12 cellular contexts compared by ENCODE assay signal in the genomic region with DNA sequence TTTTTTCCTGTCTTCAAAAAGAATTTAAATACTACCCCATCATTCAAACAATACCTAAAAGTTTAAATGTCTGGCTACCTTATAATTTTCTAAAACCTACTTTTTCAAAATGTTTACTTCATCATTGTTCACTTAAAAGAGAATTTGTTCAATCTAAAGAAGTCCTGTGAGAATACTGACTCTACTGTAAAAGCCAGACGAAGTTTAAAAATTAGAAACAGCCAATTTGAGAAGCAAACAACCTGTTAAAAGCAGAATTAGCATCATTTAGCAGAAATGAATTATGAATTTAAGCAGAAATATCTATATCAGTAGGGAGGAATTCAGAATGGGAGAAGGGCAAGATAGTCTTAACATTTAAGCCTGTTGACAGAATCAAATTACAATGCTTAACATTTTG. TPM values are rescaled to one million over a fixed set of nuclear protein-coding genes. Genes with fewer than 3 reads are reported as not detected.
DNase-seq lines count a peak whose midpoint lies in the region; ATAC-seq, FAIRE-seq and TF ChIP-seq lines count a peak whose summit lies in the region.
"Had no signal": no experiment of that assay in that cellular context is flagged by ENCODE, and none has a peak within 500 bp of the region (broad histone marks: within the 10 kb centered on the region; RNA-seq: fewer than 3 reads in every experiment).

No MANE protein-coding gene starts in this region.

- no peaks in the 10 kb centered on the region for H3K9me2 ChIP-seq in GM23338 (ENCODE audit: insufficient read depth)

- H3K27me3 ChIP-seq in BJ (ENCODE audit: control insufficient read depth, insufficient read depth, low read length) (no peaks in the 10 kb centered on the region), GM23338 (ENCODE audit: insufficient read depth) (no peaks in the 10 kb centered on the region), keratinocyte (ENCODE audit: control insufficient read depth, extremely low read depth, insufficient read depth, low read length) (no peaks in the 10 kb centered on the region), suprapubic skin (no peaks in the 10 kb centered on the region)
- H3K27me3 ChIP-seq: stomach had no signal

- no peak overlapping the region for H3K4me3 Mint-ChIP-seq in GM23338

- POLR2A ChIA-PET in BJ (lab: Charles Lee): no interaction called here

- no peak for DNase-seq in BJ (ENCODE audit: low read depth)
- no peak for DNase-seq in GM23338 (ENCODE audit: low spot score)
- DNase-seq in keratinocyte (ENCODE audit: low read depth, low spot score): no peak
- DNase-seq in stimulated activated CD4-positive, alpha-beta T cell treated with anti-CD3 and anti-CD28 coated beads, Interleukin-4, amount 100 ng/mL, for 1 hour: no peak
- no peak for DNase-seq in retina
- DNase-seq in effector CD4-positive, alpha-beta T cell: no peak
- no peak for DNase-seq in suprapubic skin (ENCODE audit: low spot score in 2 of 2)
- DNase-seq: occipital lobe; stimulated activated CD4-positive, alpha-beta T cell treated with anti-CD3 and anti-CD28 coated beads, Interleukin-2, amount 100 ng/mL, for 24 hours; stomach had no signal

- FAIRE-seq in keratinocyte (lab: Jason Lieb, UNC): no peak
- FAIRE-seq: GM18507 had no signal

- peaks cover 27% of the 10 kb centered on the region for H4K20me1 ChIP-seq in GM23338 (replicated peaks; ENCODE audit: insufficient read depth)
- no peaks in the 10 kb centered on the region for H4K20me1 ChIP-seq in keratinocyte (ENCODE audit: control insufficient read depth, extremely low read depth, insufficient read depth, low read length)

- H3K4me2 ChIP-seq in GM23338: peak overlapping the region; percentile 84
- peak overlapping the region; percentile 76 for H3K4me2 ChIP-seq in keratinocyte (ENCODE audit: control insufficient read depth, extremely low read depth, insufficient read depth, low read depth, low read length)

- H3K4me3 ChIP-seq in BJ (ENCODE audit: low read depth, low read length) (peak overlapping the region; percentile 60; the same call in 1 of the 2 replicates), GM23338 (peak overlapping the region; percentile 77), keratinocyte (ENCODE audit: control insufficient read depth in 2 of 3, extremely low read depth in 1 of 3, insufficient read depth in 2 of 3, low read depth in 1 of 3, low read length in 3 of 3) (peak overlapping the region; percentile 50 to 93 (median 62)), suprapubic skin (no peak overlapping the region)

- no peaks in the 10 kb centered on the region for H3K36me3 ChIP-seq in BJ (ENCODE audit: control insufficient read depth, insufficient read depth, low read length)
- H3K36me3 ChIP-seq in GM23338 (ENCODE audit: insufficient read depth): no peaks in the 10 kb centered on the region
- no peaks in the 10 kb centered on the region for H3K36me3 ChIP-seq in keratinocyte (ENCODE audit: control insufficient read depth in 2 of 2, extremely low read depth in 1 of 2, insufficient read depth in 2 of 2, low read length in 2 of 2)
- H3K36me3 ChIP-seq in suprapubic skin: no peaks in the 10 kb centered on the region
- H3K36me3 ChIP-seq: stomach had no signal

- peaks cover 29% of the 10 kb centered on the region for H3K4me1 ChIP-seq in GM23338 (ENCODE audit: insufficient read depth)
- peaks cover 51% of the 10 kb centered on the region for H3K4me1 ChIP-seq in keratinocyte (ENCODE audit: control insufficient read depth, extremely low read depth, insufficient read depth, low read length)
- peaks cover 24% of the 10 kb centered on the region for H3K4me1 ChIP-seq in suprapubic skin

- TF ChIP-seq EP300 in suprapubic skin (IDR thresholded peaks at IDR 0.05): no peak

- CTCF ChIA-PET in BJ (lab: Yijun Ruan, JAX): no interaction called here

- H3F3A ChIP-seq in GM23338 (replicated peaks; ENCODE audit: low read depth): no peaks in the 10 kb centered on the region

- peaks cover 7% of the 10 kb centered on the region for H3K27me3 Mint-ChIP-seq in GM23338 (ENCODE audit: insufficient read depth, low read depth, poor library complexity)

- no peak overlapping the region for H2AFZ ChIP-seq in GM23338
- H2AFZ ChIP-seq in keratinocyte (ENCODE audit: control insufficient read depth, low read length): no peak overlapping the region

- no peaks in the 10 kb centered on the region for H3K9me1 ChIP-seq in keratinocyte (ENCODE audit: control insufficient read depth, extremely low read depth, insufficient read depth, low read length)

- no peak for TF ChIP-seq POLR2A in suprapubic skin (IDR thresholded peaks at IDR 0.05)

- H3K79me2 ChIP-seq in GM23338 (replicated peaks; ENCODE audit: insufficient read depth) (peaks cover 84% of the 10 kb centered on the region), keratinocyte (ENCODE audit: control insufficient read depth, insufficient read depth, low read length) (peaks cover 82% of the 10 kb centered on the region)

- TF ChIP-seq CTCF in BJ (IDR thresholded peaks at IDR 0.05; ENCODE audit: insufficient read depth, low read depth, low read length) (no peak), GM23338 (conservative IDR thresholded peaks at IDR 0.05; ENCODE audit: low read depth in 2 of 2) (no peak), VCaP (conservative IDR thresholded peaks at IDR 0.05) (no peak), keratinocyte (optimal IDR thresholded peaks at IDR 0.05 in 1 of 3, IDR thresholded peaks at IDR 0.05 in 1 of 3, conservative IDR thresholded peaks at IDR 0.05 in 1 of 3; ENCODE audit: extremely low read depth in 1 of 3, insufficient read depth in 2 of 3, low read length in 3 of 3) (no peak), suprapubic skin (IDR thresholded peaks at IDR 0.05) (no peak)

- H3K9me3 ChIP-seq in keratinocyte (ENCODE audit: control insufficient read depth, low read depth, low read length) (no peaks in the 10 kb centered on the region), suprapubic skin (no peaks in the 10 kb centered on the region)
- H3K9me3 ChIP-seq: stomach had no signal

- no peak for ATAC-seq in GM23338

- H3K9ac ChIP-seq in keratinocyte (ENCODE audit: control insufficient read depth, extremely low read depth, insufficient read depth, low read length): peak overlapping the region; percentile 91

- H3K27ac ChIP-seq in GM23338 (ENCODE audit: low read depth) (no peak overlapping the region), VCaP (peak overlapping the region; percentile 89), keratinocyte (ENCODE audit: control insufficient read depth, insufficient read depth, low read length) (peak overlapping the region; percentile 90), suprapubic skin (no peak overlapping the region)

- whole genome bisulfite sequencing in suprapubic skin: 78% methylated on average over 1 of the region's 1 CpG

- H3K4me1 Mint-ChIP-seq in GM23338: peaks cover 26% of the 10 kb centered on the region

- dilution Hi-C loops in keratinocyte (cut with MboI; ENCODE audit: extremely low pct_ligation_motif_present, low sequenced_read_pairs): no loop called here

- peaks cover 6% of the 10 kb centered on the region; the same call in 2 of the 3 replicates for H3K36me3 Mint-ChIP-seq in GM23338 (ENCODE audit: low read depth)

- H3K27ac Mint-ChIP-seq in GM23338: no peak overlapping the region

- H3K9me3 Mint-ChIP-seq in GM23338: no peaks in the 10 kb centered on the region

RNA-seq across cellular contexts. Expression of a gene that starts 2.1 kb away (rescaled TPM):
- 9.7 and 29.3 TPM in 2 replicates for polyA plus RNA-seq in BJ (2011; rRNA removed)
- 9.3 and 9.9 TPM in 2 replicates for polyA minus RNA-seq in BJ (2011; rRNA and poly(A)+ RNA removed)
- total RNA-seq in GM23338 (2014; rRNA removed; shearing (Covaris generic)): 50.5 and 53.8 TPM in 2 replicates
- polyA plus RNA-seq in GM23338 (2016; fragmentation: Nextera tagmentation; extraction: Ambion mirVana): 125 and 140 TPM in 2 replicates
- 18.4 to 52.8 TPM (median 37.1 TPM) in 3 replicates for polyA plus RNA-seq in keratinocyte
- 33.5 TPM for polyA plus RNA-seq in keratinocyte (2011; ENCODE audit: low read depth)
- 28.7 and 39.2 TPM in 2 replicates for polyA plus RNA-seq in keratinocyte (2011; cell fraction: cytosol; rRNA removed)
- 7.6 and 10.1 TPM in 2 replicates for polyA plus RNA-seq in keratinocyte (2011; cell fraction: nucleus; rRNA removed)
- 21.1 and 87.4 TPM in 2 replicates for polyA plus RNA-seq in keratinocyte (2012; ENCODE audit: low replicate concordance)
- 7.3 to 23.7 TPM (median 7.8 TPM) in 3 replicates for polyA minus RNA-seq in keratinocyte
- 8.4 TPM for polyA minus RNA-seq in keratinocyte (2011; cell fraction: cytosol; rRNA and poly(A)+ RNA removed)
- 2.1 and 7.4 TPM in 2 replicates for polyA minus RNA-seq in keratinocyte (2011; cell fraction: nucleus; rRNA and poly(A)+ RNA removed)
- total RNA-seq in suprapubic skin: 10 to 100 TPM; 13.5 to 34.1 (median 18.8) TPM

RNA-seq across cellular contexts. Expression of a gene that starts 2.6 kb away (rescaled TPM):
- polyA plus RNA-seq in BJ (2011; rRNA removed): 24.7 and 27.2 TPM in 2 replicates
- 11.0 and 15.2 TPM in 2 replicates for polyA minus RNA-seq in BJ (2011; rRNA and poly(A)+ RNA removed)
- total RNA-seq in GM23338 (2014; rRNA removed; shearing (Covaris generic)): 40.0 and 42.7 TPM in 2 replicates
- polyA plus RNA-seq in GM23338 (2016; fragmentation: Nextera tagmentation; extraction: Ambion mirVana): 50.0 and 55.9 TPM in 2 replicates
- 15.2 to 48.6 TPM (median 40.1 TPM) in 3 replicates for polyA plus RNA-seq in keratinocyte
- polyA plus RNA-seq in keratinocyte (2011; ENCODE audit: low read depth): 1.7 TPM
- polyA plus RNA-seq in keratinocyte (2011; cell fraction: cytosol; rRNA removed): 17.3 and 22.3 TPM in 2 replicates
- 8.6 and 10.0 TPM in 2 replicates for polyA plus RNA-seq in keratinocyte (2011; cell fraction: nucleus; rRNA removed)
- 0.63 and 44.4 TPM in 2 replicates for polyA plus RNA-seq in keratinocyte (2012; ENCODE audit: low replicate concordance)
- polyA minus RNA-seq in keratinocyte: 17.8 to 38.3 TPM (median 26.6 TPM) in 3 replicates
- 11.5 TPM for polyA minus RNA-seq in keratinocyte (2011; cell fraction: cytosol; rRNA and poly(A)+ RNA removed)
- 5.2 and 6.7 TPM in 2 replicates for polyA minus RNA-seq in keratinocyte (2011; cell fraction: nucleus; rRNA and poly(A)+ RNA removed)
- 1 to 10 TPM; 2.8 to 7.0 (median 4.4) TPM for total RNA-seq in suprapubic skin

RNA-seq across cellular contexts. Expression of a gene that starts 46.2 kb away (rescaled TPM):
- polyA plus RNA-seq in BJ (2011; rRNA removed) (20.6 and 20.9 TPM in 2 replicates), GM23338 (2016; fragmentation: Nextera tagmentation; extraction: Ambion mirVana) (47.6 and 61.1 TPM in 2 replicates), keratinocyte (17.3 to 26.4 TPM (median 24.4 TPM) in 3 replicates)
- polyA minus RNA-seq in BJ (2011; rRNA and poly(A)+ RNA removed): 24.0 and 26.9 TPM in 2 replicates
- 65.3 and 71.2 TPM in 2 replicates for total RNA-seq in GM23338 (2014; rRNA removed; shearing (Covaris generic))
- polyA plus RNA-seq in keratinocyte (2011; ENCODE audit: low read depth): 40.0 TPM
- polyA plus RNA-seq in keratinocyte (2011; cell fraction: cytosol; rRNA removed): 17.3 and 28.3 TPM in 2 replicates
- 24.9 and 31.5 TPM in 2 replicates for polyA plus RNA-seq in keratinocyte (2011; cell fraction: nucleus; rRNA removed)
- polyA plus RNA-seq in keratinocyte (2012; ENCODE audit: low replicate concordance): 12.8 and 18.3 TPM in 2 replicates
- 24.6 to 94.5 TPM (median 60.1 TPM) in 3 replicates for polyA minus RNA-seq in keratinocyte
- polyA minus RNA-seq in keratinocyte (2011; cell fraction: cytosol; rRNA and poly(A)+ RNA removed): 22.1 TPM
- 27.5 and 34.1 TPM in 2 replicates for polyA minus RNA-seq in keratinocyte (2011; cell fraction: nucleus; rRNA and poly(A)+ RNA removed)
- total RNA-seq in suprapubic skin: 10 to 100 TPM; 11.1 to 18.3 (median 14.6) TPM

RNA-seq across cellular contexts. Expression of a gene that starts 56.9 kb away (rescaled TPM):
- 15.4 and 18.0 TPM in 2 replicates for polyA plus RNA-seq in BJ (2011; rRNA removed)
- 7.0 and 12.5 TPM in 2 replicates for polyA minus RNA-seq in BJ (2011; rRNA and poly(A)+ RNA removed)
- total RNA-seq in GM23338 (2014; rRNA removed; shearing (Covaris generic)): 16.1 and 17.1 TPM in 2 replicates
- polyA plus RNA-seq in GM23338 (2016; fragmentation: Nextera tagmentation; extraction: Ambion mirVana): 3.9 and 6.7 TPM in 2 replicates
- polyA plus RNA-seq in keratinocyte: 15.9 to 20.5 TPM (median 18.1 TPM) in 3 replicates
- polyA plus RNA-seq in keratinocyte (2011; ENCODE audit: low read depth): 15.0 TPM
- 5.6 and 10.4 TPM in 2 replicates for polyA plus RNA-seq in keratinocyte (2011; cell fraction: cytosol; rRNA removed)
- 26.5 and 29.8 TPM in 2 replicates for polyA plus RNA-seq in keratinocyte (2011; cell fraction: nucleus; rRNA removed)
- polyA plus RNA-seq in keratinocyte (2012; ENCODE audit: low replicate concordance): 12.4 and 13.9 TPM in 2 replicates
- 13.7 to 24.9 TPM (median 19.9 TPM) in 3 replicates for polyA minus RNA-seq in keratinocyte
- 8.2 TPM for polyA minus RNA-seq in keratinocyte (2011; cell fraction: cytosol; rRNA and poly(A)+ RNA removed)
- polyA minus RNA-seq in keratinocyte (2011; cell fraction: nucleus; rRNA and poly(A)+ RNA removed): 24.4 and 33.7 TPM in 2 replicates
- 10 to 100 TPM; 10.5 to 15.4 (median 12.7) TPM for total RNA-seq in suprapubic skin

Comparison
In these comparisons a context has a peak if more than half of its experiments do, and no peak if none do; other contexts are left out.
1. H3K27ac ChIP-seq: peak in VCaP (single experiment) and keratinocyte (single experiment); none in GM23338 (single experiment) and suprapubic skin (single experiment).